In the genomic region with DNA sequence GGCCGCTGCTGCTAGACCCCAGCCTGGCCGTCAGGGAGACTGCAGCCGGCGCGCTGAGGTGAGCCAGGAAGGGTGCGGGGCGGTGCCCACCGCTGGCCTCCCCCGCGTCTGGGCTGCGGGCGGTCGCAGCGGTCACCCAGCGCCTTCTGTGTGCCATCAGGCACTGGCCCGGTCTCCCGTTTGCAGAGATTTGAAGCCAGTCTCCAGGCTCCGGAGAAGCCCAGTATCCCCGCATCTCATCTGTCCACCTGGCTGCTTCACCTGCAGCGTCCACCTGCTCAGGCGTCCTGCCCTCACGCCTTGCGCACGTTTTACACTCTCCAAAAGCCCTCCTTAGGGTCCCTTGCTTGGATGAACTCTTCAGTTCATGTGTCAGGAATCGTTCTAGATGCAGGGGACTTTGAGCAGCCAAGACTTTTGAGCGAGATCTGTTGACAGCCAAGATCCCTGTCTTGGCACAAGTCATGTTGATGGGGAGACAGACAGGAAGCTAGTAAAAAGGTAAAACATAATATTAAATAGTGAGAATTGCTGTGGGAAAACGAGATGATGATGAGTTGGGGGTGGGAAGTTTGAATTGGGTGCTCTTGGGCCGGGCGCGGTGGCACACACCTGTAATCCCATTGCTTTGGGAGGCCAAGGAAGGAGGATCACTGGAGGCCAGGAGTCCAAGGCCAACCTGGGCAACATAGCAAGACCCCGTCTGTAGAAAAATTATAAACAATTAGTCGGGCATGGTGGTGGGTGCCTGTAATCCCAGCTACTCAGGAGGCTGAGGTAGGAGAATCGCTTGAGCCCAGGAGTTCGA, we compare ENCODE assay signal across 1 cellular context.
TF ChIP-seq lines count a peak whose summit lies in the region.

No MANE protein-coding gene starts in this region.

TF ChIP-seq in endothelial cell of umbilical vein, 7 proteins besides CTCF, POLR2A, EP300 and RAD21 (continued from another document):
- TF ChIP-seq POLR2AphosphoS5 (IDR thresholded peaks at IDR 0.05; ENCODE audit: insufficient read depth, low read depth, low read length) (no peak), FOS (IDR thresholded peaks at IDR 0.05; ENCODE audit: borderline replicate concordance, insufficient read depth, low read length) (no peak), GATA2 (IDR thresholded peaks at IDR 0.05; ENCODE audit: insufficient read depth, insufficient read length, low read depth, low read length) (no peak), EZH2 (IDR thresholded peaks at IDR 0.05; ENCODE audit: borderline replicate concordance, low read depth, low read length, severe bottlenecking) (no peak)
- TF ChIP-seq, protein P1, sequence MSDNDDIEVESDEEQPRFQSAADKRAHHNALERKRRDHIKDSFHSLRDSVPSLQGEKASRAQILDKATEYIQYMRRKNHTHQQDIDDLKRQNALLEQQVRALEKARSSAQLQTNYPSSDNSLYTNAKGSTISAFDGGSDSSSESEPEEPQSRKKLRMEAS (IDR thresholded peaks at IDR 0.05; ENCODE audit: insufficient read depth, insufficient read length): no peak
